In the genomic region with DNA sequence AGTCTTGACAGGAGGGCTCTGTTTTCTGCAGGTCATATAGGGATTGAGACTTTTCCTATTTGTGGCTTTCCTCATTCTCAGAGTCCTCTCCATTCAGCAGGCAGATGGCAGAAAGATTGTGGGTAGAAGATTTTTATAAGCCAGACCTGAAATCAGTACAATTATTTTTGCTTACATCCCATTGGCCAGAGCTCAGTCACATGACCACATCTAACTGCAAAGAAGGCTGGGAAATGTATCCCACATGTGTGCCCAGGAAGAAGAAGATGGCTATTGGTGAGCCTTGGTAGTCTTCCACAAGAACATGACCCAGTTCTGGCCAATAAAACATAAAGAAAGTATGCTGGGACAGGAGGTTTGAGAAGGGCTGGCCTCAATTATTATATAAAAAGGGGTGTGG, we compare ENCODE assay signal across 17 cellular contexts. TPM values are rescaled to one million over a fixed set of nuclear protein-coding genes. Genes with fewer than 3 reads are reported as not detected.
A peak's percentile ranks its signal among the peaks of the same experiment; 100 is the strongest.
DNase-seq lines count a peak whose midpoint lies in the region; ATAC-seq and TF ChIP-seq lines count a peak whose summit lies in the region.
"Had no signal": no experiment of that assay in that cellular context is flagged by ENCODE, and none has a peak within 500 bp of the region (broad histone marks: within the 10 kb centered on the region; RNA-seq: fewer than 3 reads in every experiment).

No MANE protein-coding gene starts in this region.

- peaks cover 27% of the 10 kb centered on the region for H3F3A ChIP-seq in SK-N-SH (replicated peaks; ENCODE audit: insufficient read depth)

- no peaks in the 10 kb centered on the region for H3K9me3 Mint-ChIP-seq in activated CD4-positive, alpha-beta T cell treated with anti-CD3 and anti-CD28 coated beads, Interleukin-2, amount 10 ng/mL, durations not matched to agents 24 days and 14 days
- H3K9me3 Mint-ChIP-seq: activated CD8-positive, alpha-beta T cell treated with anti-CD3 and anti-CD28 coated beads for 36 hours had no signal

- H3K9me2 ChIP-seq in SK-N-SH, result no peaks in the 10 kb centered on the region

- no peaks in the 10 kb centered on the region for H3K36me3 Mint-ChIP-seq in activated CD4-positive, alpha-beta T cell treated with anti-CD3 and anti-CD28 coated beads, Interleukin-2, amount 10 ng/mL, durations not matched to agents 24 days and 14 days (ENCODE audit: low read depth)

- TF ChIP-seq EP300 in SK-N-SH (IDR thresholded peaks at IDR 0.05; ENCODE audit: borderline replicate concordance in 1 of 2, low read depth in 1 of 2, low read length in 1 of 2) (no peak), transverse colon (IDR thresholded peaks at IDR 0.05; ENCODE audit: low read depth) (no peak)

- TF ChIP-seq POLR2A in transverse colon (IDR thresholded peaks at IDR 0.05), result no peak

- no peak for ATAC-seq in SK-N-SH treated with all-trans-retinoic acid at 6 μM for 48 hours
- ATAC-seq: activated CD8-positive, alpha-beta T cell treated with anti-CD3 and anti-CD28 coated beads for 36 hours; stimulated activated naive CD8-positive, alpha-beta T cell treated with anti-CD3 and anti-CD28 coated beads, Interleukin-15, amount 100 ng/mL, for 72 hours had no signal

- H3K4me3 ChIP-seq in SK-N-SH (ENCODE audit: low read depth in 2 of 2, low read length in 1 of 2) (no peak overlapping the region), brain microvascular endothelial cell (ENCODE audit: low read depth, low read length) (no peak overlapping the region), osteoblast (ENCODE audit: insufficient read depth, low read length) (no peak overlapping the region), transverse colon (no peak overlapping the region)
- H3K4me3 ChIP-seq: MG63 had no signal

- H3K79me2 ChIP-seq in SK-N-SH (ENCODE audit: insufficient read depth), result no peaks in the 10 kb centered on the region
- H3K79me2 ChIP-seq in osteoblast (ENCODE audit: insufficient read depth, low read length), result no peaks in the 10 kb centered on the region

- H3K27me3 Mint-ChIP-seq in activated CD4-positive, alpha-beta T cell treated with anti-CD3 and anti-CD28 coated beads, Interleukin-2, amount 10 ng/mL, durations not matched to agents 24 days and 14 days, result no peaks in the 10 kb centered on the region
- H3K27me3 Mint-ChIP-seq: activated CD8-positive, alpha-beta T cell treated with anti-CD3 and anti-CD28 coated beads for 36 hours; stimulated activated naive CD8-positive, alpha-beta T cell treated with anti-CD3 and anti-CD28 coated beads, Interleukin-15, amount 100 ng/mL, for 72 hours had no signal

- H3K27me3 ChIP-seq in SK-N-SH (ENCODE audit: insufficient read depth), result no peaks in the 10 kb centered on the region
- no peaks in the 10 kb centered on the region for H3K27me3 ChIP-seq in brain microvascular endothelial cell (replicated peaks)
- H3K27me3 ChIP-seq in osteoblast (ENCODE audit: insufficient read depth, low read length), result no peaks in the 10 kb centered on the region
- H3K27me3 ChIP-seq in transverse colon, result no peaks in the 10 kb centered on the region
- H3K27me3 ChIP-seq: MG63 had no signal

- H3K4me2 ChIP-seq in SK-N-SH (0 out of 2 replicates have a peak overlapping the region, but pooled peaks have one; percentile 52), osteoblast (ENCODE audit: insufficient read depth, low read length) (peak overlapping the region; percentile 12)

- DNase-seq in SK-N-SH, result no peak
- no peak for DNase-seq in brain microvascular endothelial cell
- no peak for DNase-seq in osteoblast (ENCODE audit: insufficient read length, low spot score, missing footprints)
- DNase-seq in transverse colon, result no peak
- DNase-seq in COLO829 (ENCODE audit: low spot score), result no peak
- no peak for DNase-seq in SK-N-DZ (ENCODE audit: low spot score)
- no peak for DNase-seq in activated CD4-positive, alpha-beta T cell treated with anti-CD3 and anti-CD28 coated beads, Interleukin-2, amount 10 ng/mL, durations not matched to agents 24 days and 14 days
- DNase-seq: activated CD8-positive, alpha-beta T cell treated with anti-CD3 and anti-CD28 coated beads for 36 hours; DMS79; NCI-H1930; NCI-H510A treated with DMSO at 0.1 percent for 48 hours; stimulated activated naive CD8-positive, alpha-beta T cell treated with anti-CD3 and anti-CD28 coated beads, Interleukin-15, amount 100 ng/mL, for 72 hours had no signal

- no peak for TF ChIP-seq RAD21 in SK-N-SH (IDR thresholded peaks at IDR 0.05; ENCODE audit: low read length)

- TF ChIP-seq CTCF in SK-N-SH (IDR thresholded peaks at IDR 0.05) (no peak), brain microvascular endothelial cell (IDR thresholded peaks at IDR 0.05; ENCODE audit: low read depth, low read length, missing control alignments) (no peak), osteoblast (IDR thresholded peaks at IDR 0.05; ENCODE audit: extremely low read depth, low read depth, low read length) (no peak), transverse colon (IDR thresholded peaks at IDR 0.05) (no peak)

- H3K4me1 Mint-ChIP-seq in activated CD4-positive, alpha-beta T cell treated with anti-CD3 and anti-CD28 coated beads, Interleukin-2, amount 10 ng/mL, durations not matched to agents 24 days and 14 days, result peaks cover 5% of the 10 kb centered on the region

- intact Hi-C loops in transverse colon (cut with DNase I; ENCODE audit: low total_unique reads), result no loop called here
- intact Hi-C loops in activated CD4-positive, alpha-beta T cell treated with anti-CD3 and anti-CD28 coated beads, Interleukin-2, amount 10 ng/mL, durations not matched to agents 24 days and 14 days (cut with micrococcal nuclease), result no loop called here

- no peak overlapping the region for H3K27ac Mint-ChIP-seq in activated CD4-positive, alpha-beta T cell treated with anti-CD3 and anti-CD28 coated beads, Interleukin-2, amount 10 ng/mL, durations not matched to agents 24 days and 14 days
- H3K27ac Mint-ChIP-seq: activated CD8-positive, alpha-beta T cell treated with anti-CD3 and anti-CD28 coated beads for 36 hours; stimulated activated naive CD8-positive, alpha-beta T cell treated with anti-CD3 and anti-CD28 coated beads, Interleukin-15, amount 100 ng/mL, for 72 hours had no signal

- CTCF ChIA-PET in SK-N-SH (lab: Yijun Ruan, JAX), result interaction anchor here (2.1 to 3.6 kb wide), 2 partner anchors 8 to 10 kb away, joined by 8 to 19 read pairs; no protein-coding TSS in a partner anchor

- H3K36me3 ChIP-seq in SK-N-SH (replicated peaks in 1 of 2; ENCODE audit: control insufficient read depth in 1 of 2, insufficient read depth in 2 of 2, low read length in 1 of 2), result no peaks in the 10 kb centered on the region
- H3K36me3 ChIP-seq in brain microvascular endothelial cell (replicated peaks), result no peaks in the 10 kb centered on the region
- H3K36me3 ChIP-seq in osteoblast (ENCODE audit: insufficient read depth, low read length), result no peaks in the 10 kb centered on the region
- H3K36me3 ChIP-seq in transverse colon, result no peaks in the 10 kb centered on the region
- H3K36me3 ChIP-seq: MG63 had no signal

- no peaks in the 10 kb centered on the region for H3K9me3 ChIP-seq in SK-N-SH
- no peaks in the 10 kb centered on the region for H3K9me3 ChIP-seq in osteoblast (ENCODE audit: low read depth, low read length)
- no peaks in the 10 kb centered on the region for H3K9me3 ChIP-seq in transverse colon

- H3K4me1 ChIP-seq in SK-N-SH (ENCODE audit: control insufficient read depth in 1 of 2, insufficient read depth in 2 of 2, low read depth in 1 of 2, low read length in 1 of 2) (peaks cover 11 to 19% of the 10 kb centered on the region in 2 experiments; a peak in 3 of 4 replicates), osteoblast (ENCODE audit: insufficient read depth, low read length) (peaks cover 42% of the 10 kb centered on the region), transverse colon (peaks cover 0 to 11% (median 0%) of the 10 kb centered on the region in 4 donors)

- H3K4me3 Mint-ChIP-seq in activated CD4-positive, alpha-beta T cell treated with anti-CD3 and anti-CD28 coated beads, Interleukin-2, amount 10 ng/mL, durations not matched to agents 24 days and 14 days, result no peak overlapping the region
- H3K4me3 Mint-ChIP-seq: activated CD8-positive, alpha-beta T cell treated with anti-CD3 and anti-CD28 coated beads for 36 hours; stimulated activated naive CD8-positive, alpha-beta T cell treated with anti-CD3 and anti-CD28 coated beads, Interleukin-15, amount 100 ng/mL, for 72 hours had no signal

- H3K27ac ChIP-seq in SK-N-SH (ENCODE audit: low read depth in 2 of 2, low read length in 1 of 2) (peak overlapping the region; percentile 64 to 84; a peak in 3 of 4 replicates), brain microvascular endothelial cell (peak overlapping the region; percentile 3), osteoblast (ENCODE audit: low read depth, low read length) (peak overlapping the region; percentile 86), transverse colon (peak overlapping the region; percentile 18 to 42 (median 37))
- H3K27ac ChIP-seq: 22Rv1, C4-2B, epithelial cell of prostate had no signal

- in situ Hi-C loops in brain microvascular endothelial cell (cut with HindIII; ENCODE audit: low pct_ligation_motif_present, low sequenced_read_pairs) (no loop called here), transverse colon (cut with MboI; ENCODE audit: low pct_ligation_motif_present in 1 of 4, low pct_unique_long_range_greater_than_20kb in 1 of 4, low sequenced_read_pairs in 3 of 4) (loop anchor here in 1 of 4 donors (25.0 kb wide), 1 partner anchor 169 kb away; no protein-coding TSS in a partner anchor)

- H3K9ac ChIP-seq in SK-N-SH, result no peak overlapping the region

- POLR2A ChIA-PET in SK-N-SH (lab: Yijun Ruan, JAX), result no interaction called here

- H4K20me1 ChIP-seq in SK-N-SH (ENCODE audit: insufficient read depth) (no peaks in the 10 kb centered on the region), osteoblast (ENCODE audit: insufficient read depth, low read length) (no peaks in the 10 kb centered on the region)

- H2AFZ ChIP-seq in SK-N-SH (ENCODE audit: low read depth), result peak overlapping the region; percentile 12; the same call in 1 of the 2 replicates
- H2AFZ ChIP-seq in osteoblast (ENCODE audit: low read length), result no peak overlapping the region

RNA-seq across cellular contexts. Expression of a gene that starts 21.5 kb away (rescaled TPM):
- polyA plus RNA-seq in SK-N-SH (2012; rRNA removed), result 0.05 TPM in 2 replicates
- 0.08 and 0.17 TPM in 2 replicates for polyA plus RNA-seq in SK-N-SH (2012; cell fraction: cytosol; rRNA removed)
- 0.20 and 0.25 TPM in 2 replicates for polyA plus RNA-seq in SK-N-SH (2012; cell fraction: nucleus; rRNA removed)
- total RNA-seq in osteoblast, result 520 and 687 TPM in 2 replicates
- 10 to 100 TPM in 3 of 4 donors, 1 to 10 TPM in 1; 9.5 to 20.6 (median 15.9) TPM for total RNA-seq in transverse colon
- not detected in 2 replicates for polyA plus RNA-seq in SK-N-DZ (2014; cell fraction: cytosol; rRNA removed)
- polyA plus RNA-seq in SK-N-DZ (2014; cell fraction: nucleus; rRNA removed), result not detected in 2 replicates
- total RNA-seq in activated CD4-positive, alpha-beta T cell treated with anti-CD3 and anti-CD28 coated beads, Interleukin-2, amount 10 ng/mL, durations not matched to agents 24 days and 14 days, result not detected in 2 replicates
- total RNA-seq: activated CD8-positive, alpha-beta T cell treated with anti-CD3 and anti-CD28 coated beads for 36 hours had no signal

RNA-seq across cellular contexts. Expression of a gene that starts 42.1 kb away (rescaled TPM):
- polyA plus RNA-seq in SK-N-SH (2012; rRNA removed), result 25.7 and 28.3 TPM in 2 replicates
- polyA plus RNA-seq in SK-N-SH (2012; cell fraction: cytosol; rRNA removed), result 14.9 and 20.7 TPM in 2 replicates
- polyA plus RNA-seq in SK-N-SH (2012; cell fraction: nucleus; rRNA removed), result 50.4 and 63.8 TPM in 2 replicates
- total RNA-seq in osteoblast (15.9 and 37.1 TPM in 2 replicates), transverse colon (1 to 10 TPM; 2.6 to 5.4 (median 2.9) TPM)
- polyA plus RNA-seq in SK-N-DZ (2014; cell fraction: cytosol; rRNA removed), result 3.1 and 4.4 TPM in 2 replicates
- polyA plus RNA-seq in SK-N-DZ (2014; cell fraction: nucleus; rRNA removed), result 4.5 and 5.8 TPM in 2 replicates
- total RNA-seq in activated CD4-positive, alpha-beta T cell treated with anti-CD3 and anti-CD28 coated beads, Interleukin-2, amount 10 ng/mL, durations not matched to agents 24 days and 14 days, result 43.7 and 44.5 TPM in 2 replicates

RNA-seq across cellular contexts. Expression of a gene that starts 52.0 kb away (rescaled TPM):
- polyA plus RNA-seq in SK-N-SH (2012; rRNA removed), result 0.02 and 0.10 TPM in 2 replicates
- polyA plus RNA-seq in SK-N-SH (2012; cell fraction: cytosol; rRNA removed), result 0.01 TPM in 2 replicates
- 0.05 and 0.08 TPM in 2 replicates for polyA plus RNA-seq in SK-N-SH (2012; cell fraction: nucleus; rRNA removed)
- total RNA-seq in osteoblast (81.3 and 121 TPM in 2 replicates), transverse colon (1 to 10 TPM in 1 of 4 donors, under 1 TPM in 1, not detected in 2; 0.27 to 1.3 TPM)
- 0.10 and 0.61 TPM in 2 replicates for polyA plus RNA-seq in SK-N-DZ (2014; cell fraction: cytosol; rRNA removed)
- polyA plus RNA-seq in SK-N-DZ (2014; cell fraction: nucleus; rRNA removed), result not detected in 2 replicates
- 0.44 and 0.76 TPM in 2 replicates for total RNA-seq in activated CD4-positive, alpha-beta T cell treated with anti-CD3 and anti-CD28 coated beads, Interleukin-2, amount 10 ng/mL, durations not matched to agents 24 days and 14 days

Comparison
In these comparisons a context has a peak if more than half of its experiments do, and no peak if none do; other contexts are left out.
1. H3K27ac ChIP-seq: peak in every context shown above with its lines; median percentile 86 in osteoblast; 74 in SK-N-SH; 37 in transverse colon; 3 in brain microvascular endothelial cell.
2. RNA of a gene that starts 21.5 kb away (total RNA-seq): 520 to 687 TPM in osteoblast; 9.5 to 20.6 TPM in transverse colon and not detected in activated CD4-positive, alpha-beta T cell treated with anti-CD3 and anti-CD28 coated beads, Interleukin-2, amount 10 ng/mL, durations not matched to agents 24 days and 14 days; every median in the first group is over 10 times any median in the second.
3. RNA of a gene that starts 52.0 kb away (total RNA-seq): 81.3 to 121 TPM in osteoblast; 0.44 to 0.76 TPM in activated CD4-positive, alpha-beta T cell treated with anti-CD3 and anti-CD28 coated beads, Interleukin-2, amount 10 ng/mL, durations not matched to agents 24 days and 14 days and 0.27 to 1.3 TPM in transverse colon; every median in the first group is over 10 times any median in the second.